ENCODE assay signal across 22 cellular contexts in genomic region chr21:15515908-15516307, GRCh38.
A peak's percentile ranks its signal among the peaks of the same experiment; 100 is the strongest.
DNase-seq lines count a peak whose midpoint lies in the region; ATAC-seq, FAIRE-seq and TF ChIP-seq lines count a peak whose summit lies in the region.
"Had no signal": no experiment of that assay in that cellular context is flagged by ENCODE, and none has a peak within 500 bp of the region (broad histone marks: within the 10 kb centered on the region; RNA-seq: fewer than 3 reads in every experiment).

No MANE protein-coding gene starts in this region.

- no peak for ATAC-seq in CD4-positive, alpha-beta T cell (ENCODE audit: poor library complexity)
- ATAC-seq in GM21367 (IDR thresholded peaks at IDR 0.05; ENCODE audit: unreplicated experiment): no peak

- peaks cover 3% of the 10 kb centered on the region for H3K36me3 Mint-ChIP-seq in CD4-positive, alpha-beta T cell (ENCODE audit: low read depth)
- H3K36me3 Mint-ChIP-seq: CD14-positive monocyte; CD4-positive, alpha-beta memory T cell had no signal

- H3K4me1 ChIP-seq in kidney (ENCODE audit: control insufficient read depth in 1 of 2, insufficient read depth in 1 of 2, low read depth in 1 of 2, low read length in 2 of 2): no peaks in the 10 kb centered on the region

- peak overlapping the region; percentile 10 for H3K27ac Mint-ChIP-seq in CD4-positive, alpha-beta T cell
- H3K27ac Mint-ChIP-seq: CD14-positive monocyte, H9, HFFc6 had no signal

- H3K4me1 Mint-ChIP-seq in CD4-positive, alpha-beta T cell (ENCODE audit: low read depth): peaks cover 50% of the 10 kb centered on the region

- DNase-seq in CD4-positive, alpha-beta T cell: no peak
- DNase-seq in kidney (no peak), T-helper 1 cell (no peak)
- DNase-seq in activated CD4-positive, alpha-beta T cell treated with anti-CD3 and anti-CD28 coated beads for 48 hours: no peak
- DNase-seq: 8988T; Calu3; CD4-positive, alpha-beta memory T cell; COR-L47; DMS53; DMS79 treated with DMSO at 0.1 percent for 48 hours; GF-D8; GM23248; H9; HFFc6 had no signal

- TF ChIP-seq CTCF in CD4-positive, alpha-beta T cell (IDR thresholded peaks at IDR 0.05): no peak
- no peak for TF ChIP-seq CTCF in kidney (IDR thresholded peaks at IDR 0.05; ENCODE audit: borderline replicate concordance, extremely low read depth, insufficient read depth)

- no peak overlapping the region for H3K27ac ChIP-seq in CD4-positive, alpha-beta T cell (ENCODE audit: low read depth, low read length)
- no peak overlapping the region for H3K27ac ChIP-seq in kidney (ENCODE audit: low read depth in 2 of 2, low read length in 2 of 2)
- H3K27ac ChIP-seq: GM23248 had no signal

- POLR2A ChIA-PET in CD4-positive, alpha-beta T cell (lab: Charles Lee): interaction anchor here (0.7 to 0.9 kb wide), 2 partner anchors 12 to 29 kb away, joined by 3 read pairs; no protein-coding TSS in a partner anchor

- H3K4me3 ChIP-seq in kidney (ENCODE audit: low read length in 2 of 2): no peak overlapping the region
- H3K4me3 ChIP-seq: BLaER1 treated with 17β-estradiol and CSF1 and Interleukin-3, amounts not matched to agents 10 nM and 100 nM; GM23248 had no signal

- intact Hi-C loops in CD4-positive, alpha-beta T cell (cut with DNase I, micrococcal nuclease): loop anchor here (5.0 to 10.0 kb wide), 2 partner anchors 209 to 211 kb away; partner anchors contain the start of gene USP25 (in 2 of the 2)
- intact Hi-C loops in kidney (cut with DNase I): no loop called here

- H3K9ac ChIP-seq in kidney (ENCODE audit: low read length in 2 of 2): no peak overlapping the region
- H3K9ac ChIP-seq: GM23248 had no signal

- no peaks in the 10 kb centered on the region for H3K27me3 Mint-ChIP-seq in CD4-positive, alpha-beta T cell
- H3K27me3 Mint-ChIP-seq: CD4-positive, alpha-beta memory T cell had no signal

- H3K36me3 ChIP-seq in kidney (ENCODE audit: control insufficient read depth in 1 of 2, insufficient read depth in 2 of 2, low read length in 2 of 2): no peaks in the 10 kb centered on the region

- H3K9me3 ChIP-seq in CD4-positive, alpha-beta T cell (ENCODE audit: control insufficient read depth, low read length): no peaks in the 10 kb centered on the region
- H3K9me3 ChIP-seq in kidney (ENCODE audit: control insufficient read depth in 1 of 2, low read length in 2 of 2): no peaks in the 10 kb centered on the region

- H3K9me3 Mint-ChIP-seq in CD4-positive, alpha-beta T cell: peaks cover 3% of the 10 kb centered on the region
- H3K9me3 Mint-ChIP-seq: H9, HFFc6 had no signal

- no peak overlapping the region for H3K4me3 Mint-ChIP-seq in CD4-positive, alpha-beta T cell
- H3K4me3 Mint-ChIP-seq: CD14-positive monocyte, H9, HFFc6 had no signal

- CTCF ChIA-PET in CD4-positive, alpha-beta T cell (lab: Charles Lee): no interaction called here

- peak; percentile 64 for FAIRE-seq in A204.1 (lab: Jason Lieb, UNC)
- peak; percentile 60 for FAIRE-seq in colon (lab: Jason Lieb, UNC)
- peak; percentile 8 for FAIRE-seq in kidney (lab: Jason Lieb, UNC)
- FAIRE-seq: GM12891, GM18507, H1 had no signal

- no peaks in the 10 kb centered on the region for H3K27me3 ChIP-seq in CD4-positive, alpha-beta T cell (ENCODE audit: control insufficient read depth, insufficient read depth, low read length)
- H3K27me3 ChIP-seq: BLaER1 treated with 17β-estradiol and CSF1 and Interleukin-3, amounts not matched to agents 10 nM and 100 nM had no signal
